In genomic region chr1:108458661-108459060, GRCh38 we compare ENCODE assay signal across 6 cellular contexts. TPM values are rescaled to one million over a fixed set of nuclear protein-coding genes. Genes with fewer than 3 reads are reported as not detected.
"Had no signal": no experiment of that assay in that cellular context is flagged by ENCODE, and none has a peak within 500 bp of the region (broad histone marks: within the 10 kb centered on the region; RNA-seq: fewer than 3 reads in every experiment).

No MANE protein-coding gene starts in this region.

RNA-seq across cellular contexts. Expression of gene NBPF6, which starts 8.5 kb away (rescaled TPM):
- total RNA-seq: HepG2, HT1080, IMR-90, M059J, SK-MEL-5 had no signal
- polyA plus RNA-seq: HepG2, IMR-90, SK-N-SH had no signal
